ENCODE assay signal across 1 cellular context in the genomic region with DNA sequence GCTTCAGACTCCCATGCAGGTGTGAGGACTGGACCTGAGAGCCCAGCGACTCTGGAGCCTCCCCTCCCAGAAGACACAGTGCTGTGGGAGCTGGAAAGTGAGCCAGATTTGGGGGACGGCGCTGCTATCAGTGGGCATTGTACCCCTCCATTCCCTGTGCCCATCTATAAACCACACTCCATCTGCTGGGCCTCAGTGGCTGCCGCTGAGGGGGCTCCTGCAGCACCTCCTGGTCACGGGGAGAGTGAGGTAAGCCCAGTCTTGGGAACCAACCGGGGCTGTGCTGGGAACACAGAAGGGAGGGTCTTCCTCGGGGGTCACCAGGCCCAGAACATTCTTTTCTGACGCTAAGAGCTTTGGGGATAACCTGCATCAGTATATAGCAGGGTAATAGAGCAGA.
TF ChIP-seq lines count a peak whose summit lies in the region.

No MANE protein-coding gene starts in this region.

TF ChIP-seq in GM12878, 131 proteins besides CTCF, POLR2A, EP300 and RAD21:
- TF ChIP-seq RAD51 (IDR thresholded peaks at IDR 0.05) (no peak), ZNF384 (IDR thresholded peaks at IDR 0.05; ENCODE audit: borderline replicate concordance, low read depth, low read length) (no peak)
- TF ChIP-seq, protein P1, sequence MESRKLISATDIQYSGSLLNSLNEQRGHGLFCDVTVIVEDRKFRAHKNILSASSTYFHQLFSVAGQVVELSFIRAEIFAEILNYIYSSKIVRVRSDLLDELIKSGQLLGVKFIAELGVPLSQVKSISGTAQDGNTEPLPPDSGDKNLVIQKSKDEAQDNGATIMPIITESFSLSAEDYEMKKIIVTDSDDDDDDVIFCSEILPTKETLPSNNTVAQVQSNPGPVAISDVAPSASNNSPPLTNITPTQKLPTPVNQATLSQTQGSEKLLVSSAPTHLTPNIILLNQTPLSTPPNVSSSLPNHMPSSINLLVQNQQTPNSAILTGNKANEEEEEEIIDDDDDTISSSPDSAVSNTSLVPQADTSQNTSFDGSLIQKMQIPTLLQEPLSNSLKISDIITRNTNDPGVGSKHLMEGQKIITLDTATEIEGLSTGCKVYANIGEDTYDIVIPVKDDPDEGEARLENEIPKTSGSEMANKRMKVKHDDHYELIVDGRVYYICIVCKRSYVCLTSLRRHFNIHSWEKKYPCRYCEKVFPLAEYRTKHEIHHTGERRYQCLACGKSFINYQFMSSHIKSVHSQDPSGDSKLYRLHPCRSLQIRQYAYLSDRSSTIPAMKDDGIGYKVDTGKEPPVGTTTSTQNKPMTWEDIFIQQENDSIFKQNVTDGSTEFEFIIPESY (IDR thresholded peaks at IDR 0.05): no peak
- TF ChIP-seq, protein P2, sequence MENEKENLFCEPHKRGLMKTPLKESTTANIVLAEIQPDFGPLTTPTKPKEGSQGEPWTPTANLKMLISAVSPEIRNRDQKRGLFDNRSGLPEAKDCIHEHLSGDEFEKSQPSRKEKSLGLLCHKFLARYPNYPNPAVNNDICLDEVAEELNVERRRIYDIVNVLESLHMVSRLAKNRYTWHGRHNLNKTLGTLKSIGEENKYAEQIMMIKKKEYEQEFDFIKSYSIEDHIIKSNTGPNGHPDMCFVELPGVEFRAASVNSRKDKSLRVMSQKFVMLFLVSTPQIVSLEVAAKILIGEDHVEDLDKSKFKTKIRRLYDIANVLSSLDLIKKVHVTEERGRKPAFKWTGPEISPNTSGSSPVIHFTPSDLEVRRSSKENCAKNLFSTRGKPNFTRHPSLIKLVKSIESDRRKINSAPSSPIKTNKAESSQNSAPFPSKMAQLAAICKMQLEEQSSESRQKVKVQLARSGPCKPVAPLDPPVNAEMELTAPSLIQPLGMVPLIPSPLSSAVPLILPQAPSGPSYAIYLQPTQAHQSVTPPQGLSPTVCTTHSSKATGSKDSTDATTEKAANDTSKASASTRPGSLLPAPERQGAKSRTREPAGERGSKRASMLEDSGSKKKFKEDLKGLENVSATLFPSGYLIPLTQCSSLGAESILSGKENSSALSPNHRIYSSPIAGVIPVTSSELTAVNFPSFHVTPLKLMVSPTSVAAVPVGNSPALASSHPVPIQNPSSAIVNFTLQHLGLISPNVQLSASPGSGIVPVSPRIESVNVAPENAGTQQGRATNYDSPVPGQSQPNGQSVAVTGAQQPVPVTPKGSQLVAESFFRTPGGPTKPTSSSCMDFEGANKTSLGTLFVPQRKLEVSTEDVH (IDR thresholded peaks at IDR 0.05; ENCODE audit: low read depth, partially characterized antibody): no peak
